ENCODE assay signal across 16 cellular contexts in the genomic region with DNA sequence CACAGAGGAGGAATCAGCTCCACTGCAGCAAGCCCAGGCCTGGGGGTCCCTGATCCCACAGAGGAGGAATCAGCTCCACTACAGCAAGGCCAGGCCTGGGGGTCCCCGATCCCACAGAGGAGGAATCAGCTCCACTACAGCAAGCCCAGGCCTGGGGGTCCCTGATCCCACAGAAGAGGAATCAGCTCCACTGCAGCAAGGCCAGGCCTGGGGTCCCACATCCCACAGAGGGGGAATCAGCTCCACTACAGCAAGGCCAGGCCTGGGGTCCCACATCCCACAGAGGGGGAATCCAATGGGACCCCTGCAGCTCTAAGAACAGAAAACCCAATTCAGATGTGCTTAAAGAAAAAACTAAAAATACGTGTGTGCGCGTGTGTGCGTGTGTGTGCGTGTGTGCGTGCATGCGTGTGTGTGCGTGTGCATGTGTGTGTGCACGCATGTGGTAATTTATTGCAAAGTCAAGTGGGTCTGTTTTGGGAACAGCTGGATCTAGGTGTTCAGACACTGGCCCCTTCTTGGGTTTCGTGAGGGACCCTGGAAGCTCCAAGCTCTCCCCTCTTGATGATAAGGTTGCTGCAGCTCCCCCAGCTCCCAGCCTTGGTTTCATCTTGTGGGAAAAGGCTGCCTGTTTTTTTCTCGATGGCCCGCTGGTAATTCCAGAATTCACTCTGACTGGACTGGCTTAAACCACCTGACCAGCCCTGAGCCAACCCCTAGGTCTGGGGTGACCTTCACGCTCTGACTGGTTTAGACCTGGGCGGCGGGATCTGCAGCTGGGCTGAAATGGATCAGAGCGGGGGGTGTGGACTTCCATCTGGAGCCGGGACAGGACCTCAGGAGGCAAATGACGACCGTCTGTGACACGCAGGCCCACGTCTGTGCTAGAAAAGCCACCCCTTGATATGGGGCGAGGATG. TPM values are rescaled to one million over a fixed set of nuclear protein-coding genes. Genes with fewer than 3 reads are reported as not detected.
"Had no signal": no experiment of that assay in that cellular context is flagged by ENCODE, and none has a peak within 500 bp of the region (broad histone marks: within the 10 kb centered on the region; RNA-seq: fewer than 3 reads in every experiment).

No MANE protein-coding gene starts in this region.

- H3K4me3 ChIP-seq: sigmoid colon, stomach, testis had no signal

- H3K27ac ChIP-seq: brain microvascular endothelial cell, epithelial cell of prostate, sigmoid colon, stomach, testis had no signal

- H3K9me3 ChIP-seq: sigmoid colon, stomach, testis had no signal

- DNase-seq: activated CD4-positive, alpha-beta T cell treated with anti-CD3 and anti-CD28 coated beads, Interleukin-2, amount 10 ng/mL, durations not matched to agents 7 days and 5 days; activated CD4-positive, CD25-positive, alpha-beta regulatory T cell; activated CD8-positive, alpha-beta memory T cell treated with anti-CD3 and anti-CD28 coated beads for 24 hours; activated naive CD4-positive, alpha-beta T cell treated with Interleukin-2 at 50 U/mL for 16 hours; anterior cingulate cortex; brain microvascular endothelial cell; effector CD8-positive, alpha-beta T cell; foreskin melanocyte; immature natural killer cell; naive B cell; sigmoid colon; stimulated activated CD4-positive, alpha-beta T cell treated with anti-CD3 and anti-CD28 coated beads, Interleukin-2, amount 100 ng/mL, for 24 hours; stomach; testis had no signal

- H3K27me3 ChIP-seq: testis had no signal

- H3K36me3 ChIP-seq: brain microvascular endothelial cell, sigmoid colon, stomach had no signal

RNA-seq across cellular contexts. Expression of gene GALNT9, which starts 47.1 kb away (rescaled TPM):
- total RNA-seq: activated CD4-positive, alpha-beta T cell treated with anti-CD3 and anti-CD28 coated beads, Interleukin-2, amount 10 ng/mL, durations not matched to agents 7 days and 5 days; activated T-helper 1 cell treated with anti-CD3 and anti-CD28 coated beads, Interleukin-12 subunit alpha, Interleukin-12 subunit beta, Interleukin-2, Interleukin-4 antibody, amounts not matched to agents 30 ng/mL and 10 ng/mL and 1 ng/mL, durations not matched to agents 14 hours and 24 hours and 36 hours had no signal
- polyA plus RNA-seq: immature natural killer cell had no signal
